1 cellular context compared by ENCODE assay signal in the genomic region with DNA sequence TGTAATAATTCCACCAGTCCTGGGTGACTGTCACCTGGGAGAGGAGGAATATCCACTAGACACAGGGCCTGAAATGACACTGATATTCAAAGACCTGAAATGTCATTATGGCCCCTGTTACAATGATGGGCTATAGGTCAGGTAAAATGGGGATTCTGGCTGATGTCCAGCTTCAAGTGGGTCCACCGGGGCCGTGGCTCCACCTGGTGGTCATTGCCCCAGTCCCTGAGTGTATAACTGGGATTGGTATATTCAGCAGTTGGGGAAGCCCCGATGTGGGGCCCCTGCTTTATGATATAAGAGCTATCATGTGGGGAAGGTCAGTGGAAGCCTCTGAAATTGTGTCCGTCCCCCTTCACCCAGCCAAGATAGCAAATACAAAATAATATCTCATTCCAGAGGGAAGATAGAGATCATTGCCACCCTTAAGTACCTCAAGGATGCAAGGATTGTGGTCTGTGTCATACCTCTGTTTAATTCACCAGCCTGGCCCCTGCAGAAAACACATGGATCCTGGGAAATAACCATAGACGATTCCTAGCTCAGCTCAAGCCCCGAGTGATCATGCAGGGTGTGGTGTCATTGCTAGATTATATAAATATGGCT.
TF ChIP-seq lines count a peak whose summit lies in the region.

No MANE protein-coding gene starts in this region.

TF ChIP-seq in GM12878, 131 proteins besides CTCF, POLR2A, EP300 and RAD21 (continued from another document):
- TF ChIP-seq, protein P1, sequence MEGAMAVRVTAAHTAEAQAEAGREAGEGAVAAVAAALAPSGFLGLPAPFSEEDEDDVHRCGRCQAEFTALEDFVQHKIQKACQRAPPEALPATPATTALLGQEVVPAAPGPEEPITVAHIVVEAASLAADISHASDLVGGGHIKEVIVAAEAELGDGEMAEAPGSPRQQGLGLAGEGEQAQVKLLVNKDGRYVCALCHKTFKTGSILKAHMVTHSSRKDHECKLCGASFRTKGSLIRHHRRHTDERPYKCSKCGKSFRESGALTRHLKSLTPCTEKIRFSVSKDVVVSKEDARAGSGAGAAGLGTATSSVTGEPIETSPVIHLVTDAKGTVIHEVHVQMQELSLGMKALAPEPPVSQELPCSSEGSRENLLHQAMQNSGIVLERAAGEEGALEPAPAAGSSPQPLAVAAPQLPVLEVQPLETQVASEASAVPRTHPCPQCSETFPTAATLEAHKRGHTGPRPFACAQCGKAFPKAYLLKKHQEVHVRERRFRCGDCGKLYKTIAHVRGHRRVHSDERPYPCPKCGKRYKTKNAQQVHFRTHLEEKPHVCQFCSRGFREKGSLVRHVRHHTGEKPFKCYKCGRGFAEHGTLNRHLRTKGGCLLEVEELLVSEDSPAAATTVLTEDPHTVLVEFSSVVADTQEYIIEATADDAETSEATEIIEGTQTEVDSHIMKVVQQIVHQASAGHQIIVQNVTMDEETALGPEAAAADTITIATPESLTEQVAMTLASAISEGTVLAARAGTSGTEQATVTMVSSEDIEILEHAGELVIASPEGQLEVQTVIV (IDR thresholded peaks at IDR 0.05; ENCODE audit: borderline replicate concordance, partially characterized antibody) = no peak
- TF ChIP-seq, protein P2, sequence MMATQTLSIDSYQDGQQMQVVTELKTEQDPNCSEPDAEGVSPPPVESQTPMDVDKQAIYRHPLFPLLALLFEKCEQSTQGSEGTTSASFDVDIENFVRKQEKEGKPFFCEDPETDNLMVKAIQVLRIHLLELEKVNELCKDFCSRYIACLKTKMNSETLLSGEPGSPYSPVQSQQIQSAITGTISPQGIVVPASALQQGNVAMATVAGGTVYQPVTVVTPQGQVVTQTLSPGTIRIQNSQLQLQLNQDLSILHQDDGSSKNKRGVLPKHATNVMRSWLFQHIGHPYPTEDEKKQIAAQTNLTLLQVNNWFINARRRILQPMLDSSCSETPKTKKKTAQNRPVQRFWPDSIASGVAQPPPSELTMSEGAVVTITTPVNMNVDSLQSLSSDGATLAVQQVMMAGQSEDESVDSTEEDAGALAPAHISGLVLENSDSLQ (IDR thresholded peaks at IDR 0.05) = no peak
- TF ChIP-seq NBN (IDR thresholded peaks at IDR 0.05) = peak; percentile 29; the same call in 1 of the 2 replicates
- no peak for TF ChIP-seq BMI1 (IDR thresholded peaks at IDR 0.05; ENCODE audit: borderline replicate concordance)
- TF ChIP-seq, protein P3, sequence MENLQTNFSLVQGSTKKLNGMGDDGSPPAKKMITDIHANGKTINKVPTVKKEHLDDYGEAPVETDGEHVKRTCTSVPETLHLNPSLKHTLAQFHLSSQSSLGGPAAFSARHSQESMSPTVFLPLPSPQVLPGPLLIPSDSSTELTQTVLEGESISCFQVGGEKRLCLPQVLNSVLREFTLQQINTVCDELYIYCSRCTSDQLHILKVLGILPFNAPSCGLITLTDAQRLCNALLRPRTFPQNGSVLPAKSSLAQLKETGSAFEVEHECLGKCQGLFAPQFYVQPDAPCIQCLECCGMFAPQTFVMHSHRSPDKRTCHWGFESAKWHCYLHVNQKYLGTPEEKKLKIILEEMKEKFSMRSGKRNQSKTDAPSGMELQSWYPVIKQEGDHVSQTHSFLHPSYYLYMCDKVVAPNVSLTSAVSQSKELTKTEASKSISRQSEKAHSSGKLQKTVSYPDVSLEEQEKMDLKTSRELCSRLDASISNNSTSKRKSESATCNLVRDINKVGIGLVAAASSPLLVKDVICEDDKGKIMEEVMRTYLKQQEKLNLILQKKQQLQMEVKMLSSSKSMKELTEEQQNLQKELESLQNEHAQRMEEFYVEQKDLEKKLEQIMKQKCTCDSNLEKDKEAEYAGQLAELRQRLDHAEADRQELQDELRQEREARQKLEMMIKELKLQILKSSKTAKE (IDR thresholded peaks at IDR 0.05; ENCODE audit: low read depth, poor library complexity, severe bottlenecking) = peak; percentile 34
- TF ChIP-seq NKRF (conservative IDR thresholded peaks at IDR 0.05) = no peak
- TF ChIP-seq YY1 (IDR thresholded peaks at IDR 0.05; ENCODE audit: low read depth, low read length) = peak; percentile 86
- TF ChIP-seq SMAD1 (IDR thresholded peaks at IDR 0.05; ENCODE audit: low read depth, partially characterized antibody) = peak; percentile 87
- no peak for TF ChIP-seq NR2C2 (IDR thresholded peaks at IDR 0.05; ENCODE audit: borderline replicate concordance, control insufficient read depth, insufficient read length, low read depth)
